ENCODE assay signal across 1 cellular context in the genomic region with DNA sequence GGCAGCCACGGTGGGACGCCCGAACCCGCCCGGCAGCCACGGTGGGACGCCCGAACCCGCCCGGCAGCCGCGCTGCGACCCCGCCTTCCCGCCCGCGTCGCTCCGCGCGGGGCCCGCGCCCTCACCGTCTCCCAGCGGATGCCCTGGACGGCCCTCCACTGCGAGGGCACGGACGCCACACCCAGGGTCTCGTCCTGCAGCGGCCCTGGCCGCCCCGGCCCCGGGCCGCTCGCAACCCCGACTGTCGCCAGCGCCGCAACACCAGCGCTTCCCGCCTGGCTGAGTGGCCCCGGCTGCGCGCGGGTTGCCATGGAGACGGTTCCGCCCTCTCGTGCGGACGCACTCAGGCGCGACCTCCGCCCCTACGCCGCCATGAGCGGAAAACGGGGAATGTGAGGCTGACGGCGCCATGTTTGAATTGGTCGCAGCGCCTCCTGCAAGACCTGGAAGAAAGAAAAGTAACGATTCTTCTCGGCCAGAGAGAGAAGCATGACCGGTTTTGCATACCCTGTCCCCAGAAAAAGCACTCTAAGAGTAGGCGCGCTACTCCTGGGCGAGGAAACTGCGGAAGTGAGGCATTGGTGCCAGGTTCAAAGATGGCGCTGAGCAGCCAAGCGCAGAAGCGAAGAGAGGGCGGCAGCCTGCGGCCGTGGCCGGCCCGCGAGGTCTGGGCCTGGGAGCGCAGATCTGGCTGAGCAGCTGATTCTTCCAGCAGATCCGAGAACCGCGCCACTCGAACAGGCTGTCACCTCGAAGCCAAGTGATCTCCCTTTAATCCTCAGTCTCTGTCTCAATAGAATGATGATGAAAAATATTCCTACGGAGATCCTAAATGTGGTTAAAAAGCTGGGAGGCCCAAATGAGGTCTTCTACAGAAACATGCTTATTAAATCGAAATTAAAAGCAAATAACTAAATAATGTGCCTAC.
A peak's percentile ranks its signal among the peaks of the same experiment; 100 is the strongest.
TF ChIP-seq lines count a peak whose summit lies in the region.

Gene DYNC2I2, minus strand, starts transcription at position 432 of the 928 bp plus-strand sequence. Its CDS starts 121 bp downstream, at position 311.

TF ChIP-seq in WTC11, 78 proteins besides CTCF, POLR2A, EP300 and RAD21 (continued from another document and continues in another):
- no peak for TF ChIP-seq ZNF425 (CRISPR knock-in tag; conservative IDR thresholded peaks at IDR 0.05)
- peak; percentile 85 for TF ChIP-seq SP1 (CRISPR knock-in tag; conservative IDR thresholded peaks at IDR 0.05)
- no peak; the same call in 1 of the 2 replicates for TF ChIP-seq NFE2L1 (CRISPR knock-in tag; IDR thresholded peaks at IDR 0.05)
- no peak for TF ChIP-seq ZNF671 (CRISPR knock-in tag; IDR thresholded peaks at IDR 0.05)
- TF ChIP-seq KAT7 (CRISPR knock-in tag; IDR thresholded peaks at IDR 0.05; ENCODE audit: borderline replicate concordance) = no peak
- no peak for TF ChIP-seq TCF7 (CRISPR knock-in tag; IDR thresholded peaks at IDR 0.05; ENCODE audit: low read depth)
- 0 out of 2 replicates have a peak, but pooled peaks have one; percentile 67 for TF ChIP-seq ZNF416 (CRISPR knock-in tag; IDR thresholded peaks at IDR 0.05)
- no peak for TF ChIP-seq NR1H2 (CRISPR knock-in tag; IDR thresholded peaks at IDR 0.05)
- TF ChIP-seq TEAD1 (CRISPR knock-in tag; IDR thresholded peaks at IDR 0.05) = peak; percentile 72; the same call in 1 of the 2 replicates
- peak; percentile 84 for TF ChIP-seq FOXP4 (CRISPR knock-in tag; IDR thresholded peaks at IDR 0.05)
- no peak for TF ChIP-seq ATF6 (CRISPR knock-in tag; IDR thresholded peaks at IDR 0.05)
- TF ChIP-seq RORB (CRISPR knock-in tag; IDR thresholded peaks at IDR 0.05) = no peak
- no peak for TF ChIP-seq USF2 (CRISPR knock-in tag; IDR thresholded peaks at IDR 0.05)
- TF ChIP-seq, protein P1, sequence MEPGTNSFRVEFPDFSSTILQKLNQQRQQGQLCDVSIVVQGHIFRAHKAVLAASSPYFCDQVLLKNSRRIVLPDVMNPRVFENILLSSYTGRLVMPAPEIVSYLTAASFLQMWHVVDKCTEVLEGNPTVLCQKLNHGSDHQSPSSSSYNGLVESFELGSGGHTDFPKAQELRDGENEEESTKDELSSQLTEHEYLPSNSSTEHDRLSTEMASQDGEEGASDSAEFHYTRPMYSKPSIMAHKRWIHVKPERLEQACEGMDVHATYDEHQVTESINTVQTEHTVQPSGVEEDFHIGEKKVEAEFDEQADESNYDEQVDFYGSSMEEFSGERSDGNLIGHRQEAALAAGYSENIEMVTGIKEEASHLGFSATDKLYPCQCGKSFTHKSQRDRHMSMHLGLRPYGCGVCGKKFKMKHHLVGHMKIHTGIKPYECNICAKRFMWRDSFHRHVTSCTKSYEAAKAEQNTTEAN (CRISPR knock-in tag; IDR thresholded peaks at IDR 0.05) = no peak
- TF ChIP-seq ZNF121 (CRISPR knock-in tag; IDR thresholded peaks at IDR 0.05) = peak; percentile 70; the same call in 1 of the 2 replicates
- TF ChIP-seq ZNF138 (CRISPR knock-in tag; conservative IDR thresholded peaks at IDR 0.05) = no peak
- TF ChIP-seq, protein P2, sequence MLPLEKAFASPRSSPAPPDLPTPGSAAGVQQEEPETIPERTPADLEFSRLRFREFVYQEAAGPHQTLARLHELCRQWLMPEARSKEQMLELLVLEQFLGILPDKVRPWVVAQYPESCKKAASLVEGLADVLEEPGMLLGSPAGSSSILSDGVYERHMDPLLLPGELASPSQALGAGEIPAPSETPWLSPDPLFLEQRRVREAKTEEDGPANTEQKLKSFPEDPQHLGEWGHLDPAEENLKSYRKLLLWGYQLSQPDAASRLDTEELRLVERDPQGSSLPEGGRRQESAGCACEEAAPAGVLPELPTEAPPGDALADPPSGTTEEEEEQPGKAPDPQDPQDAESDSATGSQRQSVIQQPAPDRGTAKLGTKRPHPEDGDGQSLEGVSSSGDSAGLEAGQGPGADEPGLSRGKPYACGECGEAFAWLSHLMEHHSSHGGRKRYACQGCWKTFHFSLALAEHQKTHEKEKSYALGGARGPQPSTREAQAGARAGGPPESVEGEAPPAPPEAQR (CRISPR knock-in tag; IDR thresholded peaks at IDR 0.05) = no peak
- TF ChIP-seq ATF1 (CRISPR knock-in tag; IDR thresholded peaks at IDR 0.05) = no peak
- no peak; the same call in 1 of the 2 replicates for TF ChIP-seq FOXK1 (CRISPR knock-in tag; IDR thresholded peaks at IDR 0.05)
- no peak for TF ChIP-seq ZMAT4 (CRISPR knock-in tag; IDR thresholded peaks at IDR 0.05)
- TF ChIP-seq, protein P3, sequence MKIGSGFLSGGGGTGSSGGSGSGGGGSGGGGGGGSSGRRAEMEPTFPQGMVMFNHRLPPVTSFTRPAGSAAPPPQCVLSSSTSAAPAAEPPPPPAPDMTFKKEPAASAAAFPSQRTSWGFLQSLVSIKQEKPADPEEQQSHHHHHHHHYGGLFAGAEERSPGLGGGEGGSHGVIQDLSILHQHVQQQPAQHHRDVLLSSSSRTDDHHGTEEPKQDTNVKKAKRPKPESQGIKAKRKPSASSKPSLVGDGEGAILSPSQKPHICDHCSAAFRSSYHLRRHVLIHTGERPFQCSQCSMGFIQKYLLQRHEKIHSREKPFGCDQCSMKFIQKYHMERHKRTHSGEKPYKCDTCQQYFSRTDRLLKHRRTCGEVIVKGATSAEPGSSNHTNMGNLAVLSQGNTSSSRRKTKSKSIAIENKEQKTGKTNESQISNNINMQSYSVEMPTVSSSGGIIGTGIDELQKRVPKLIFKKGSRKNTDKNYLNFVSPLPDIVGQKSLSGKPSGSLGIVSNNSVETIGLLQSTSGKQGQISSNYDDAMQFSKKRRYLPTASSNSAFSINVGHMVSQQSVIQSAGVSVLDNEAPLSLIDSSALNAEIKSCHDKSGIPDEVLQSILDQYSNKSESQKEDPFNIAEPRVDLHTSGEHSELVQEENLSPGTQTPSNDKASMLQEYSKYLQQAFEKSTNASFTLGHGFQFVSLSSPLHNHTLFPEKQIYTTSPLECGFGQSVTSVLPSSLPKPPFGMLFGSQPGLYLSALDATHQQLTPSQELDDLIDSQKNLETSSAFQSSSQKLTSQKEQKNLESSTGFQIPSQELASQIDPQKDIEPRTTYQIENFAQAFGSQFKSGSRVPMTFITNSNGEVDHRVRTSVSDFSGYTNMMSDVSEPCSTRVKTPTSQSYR (CRISPR knock-in tag; IDR thresholded peaks at IDR 0.05) = no peak
- TF ChIP-seq ZNF532 (CRISPR knock-in tag; IDR thresholded peaks at IDR 0.05; ENCODE audit: borderline replicate concordance) = no peak
- no peak for TF ChIP-seq OVOL2 (CRISPR knock-in tag; IDR thresholded peaks at IDR 0.05; ENCODE audit: borderline replicate concordance)
- TF ChIP-seq, protein P4, sequence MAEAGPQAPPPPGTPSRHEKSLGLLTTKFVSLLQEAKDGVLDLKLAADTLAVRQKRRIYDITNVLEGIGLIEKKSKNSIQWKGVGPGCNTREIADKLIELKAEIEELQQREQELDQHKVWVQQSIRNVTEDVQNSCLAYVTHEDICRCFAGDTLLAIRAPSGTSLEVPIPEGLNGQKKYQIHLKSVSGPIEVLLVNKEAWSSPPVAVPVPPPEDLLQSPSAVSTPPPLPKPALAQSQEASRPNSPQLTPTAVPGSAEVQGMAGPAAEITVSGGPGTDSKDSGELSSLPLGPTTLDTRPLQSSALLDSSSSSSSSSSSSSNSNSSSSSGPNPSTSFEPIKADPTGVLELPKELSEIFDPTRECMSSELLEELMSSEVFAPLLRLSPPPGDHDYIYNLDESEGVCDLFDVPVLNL (CRISPR knock-in tag; IDR thresholded peaks at IDR 0.05; ENCODE audit: borderline replicate concordance, low read depth) = peak; percentile 89
- no peak for TF ChIP-seq ZNF317 (CRISPR knock-in tag; IDR thresholded peaks at IDR 0.05; ENCODE audit: borderline replicate concordance, low read depth)
- 0 out of 2 replicates have a peak, but pooled peaks have one; percentile 13 for TF ChIP-seq SMAD3 (CRISPR knock-in tag; IDR thresholded peaks at IDR 0.05; ENCODE audit: borderline replicate concordance)
- TF ChIP-seq, protein P5, sequence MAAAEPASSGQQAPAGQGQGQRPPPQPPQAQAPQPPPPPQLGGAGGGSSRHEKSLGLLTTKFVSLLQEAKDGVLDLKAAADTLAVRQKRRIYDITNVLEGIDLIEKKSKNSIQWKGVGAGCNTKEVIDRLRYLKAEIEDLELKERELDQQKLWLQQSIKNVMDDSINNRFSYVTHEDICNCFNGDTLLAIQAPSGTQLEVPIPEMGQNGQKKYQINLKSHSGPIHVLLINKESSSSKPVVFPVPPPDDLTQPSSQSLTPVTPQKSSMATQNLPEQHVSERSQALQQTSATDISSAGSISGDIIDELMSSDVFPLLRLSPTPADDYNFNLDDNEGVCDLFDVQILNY (CRISPR knock-in tag; IDR thresholded peaks at IDR 0.05) = peak; percentile 99
- TF ChIP-seq CREM (CRISPR knock-in tag; IDR thresholded peaks at IDR 0.05) = peak; percentile 84
- no peak for TF ChIP-seq ATF3 (CRISPR knock-in tag; conservative IDR thresholded peaks at IDR 0.05)
